19 cellular contexts compared by ENCODE assay signal in genomic region chr10:82943142-82943541, GRCh38.
"Had no signal": no experiment of that assay in that cellular context is flagged by ENCODE, and none has a peak within 500 bp of the region (broad histone marks: within the 10 kb centered on the region; RNA-seq: fewer than 3 reads in every experiment).

No MANE protein-coding gene starts in this region.

- H3K36me3 Mint-ChIP-seq: activated naive CD8-positive, alpha-beta T cell treated with anti-CD3 and anti-CD28 coated beads, Interleukin-2, amount 10 ng/mL, durations not matched to agents 7 days and 5 days; memory B cell; T-cell had no signal

- H3K36me3 ChIP-seq: gastrocnemius medialis, heart right ventricle, left lung, spleen, stomach, thoracic aorta, upper lobe of right lung had no signal

- H3K4me1 Mint-ChIP-seq: activated naive CD8-positive, alpha-beta T cell treated with anti-CD3 and anti-CD28 coated beads, Interleukin-2, amount 10 ng/mL, durations not matched to agents 7 days and 5 days; memory B cell; T-cell had no signal

- H3K4me1 ChIP-seq: gastrocnemius medialis, spleen, stomach, upper lobe of right lung had no signal

- ATAC-seq: activated CD4-positive, CD25-positive, alpha-beta regulatory T cell treated with anti-CD3 and anti-CD28 coated beads, Interleukin-2, amount 50 U/mL, for 24 hours; natural killer cell treated with Interleukin-12 subunit alpha and Interleukin-12 subunit beta and Interleukin-15 and Interleukin-18, amount 100 ng/mL, for 72 hours; T-cell had no signal

- H3K4me3 ChIP-seq: dorsolateral prefrontal cortex, gastrocnemius medialis, heart right ventricle, left lung, spleen, stomach, thoracic aorta, upper lobe of right lung had no signal

- H3K27ac Mint-ChIP-seq: activated naive CD8-positive, alpha-beta T cell treated with anti-CD3 and anti-CD28 coated beads, Interleukin-2, amount 10 ng/mL, durations not matched to agents 7 days and 5 days; endodermal cell; memory B cell; natural killer cell treated with Interleukin-12 subunit alpha and Interleukin-12 subunit beta and Interleukin-15 and Interleukin-18, amount 100 ng/mL, for 72 hours; T-cell had no signal

- H3K27me3 Mint-ChIP-seq: activated naive CD8-positive, alpha-beta T cell treated with anti-CD3 and anti-CD28 coated beads, Interleukin-2, amount 10 ng/mL, durations not matched to agents 7 days and 5 days; memory B cell; natural killer cell treated with Interleukin-12 subunit alpha and Interleukin-12 subunit beta and Interleukin-15 and Interleukin-18, amount 100 ng/mL, for 72 hours; T-cell had no signal

- H3K4me3 Mint-ChIP-seq: activated naive CD8-positive, alpha-beta T cell treated with anti-CD3 and anti-CD28 coated beads, Interleukin-2, amount 10 ng/mL, durations not matched to agents 7 days and 5 days; endodermal cell; memory B cell; natural killer cell treated with Interleukin-12 subunit alpha and Interleukin-12 subunit beta and Interleukin-15 and Interleukin-18, amount 100 ng/mL, for 72 hours; T-cell had no signal

- H3K9me3 ChIP-seq: left lung, thoracic aorta, upper lobe of right lung had no signal

- H3K27me3 ChIP-seq: dorsolateral prefrontal cortex, gastrocnemius medialis, heart right ventricle, left lung, spleen, stomach, upper lobe of right lung had no signal

- DNase-seq: activated CD4-positive, alpha-beta T cell treated with anti-CD3 and anti-CD28 coated beads, Interleukin-2, amount 50 U/mL, for 1 hour; activated CD8-positive, alpha-beta memory T cell treated with anti-CD3 and anti-CD28 coated beads for 24 hours; activated gamma-delta T cell treated with Interleukin-2 at 50 U/mL for 16 hours; activated naive CD8-positive, alpha-beta T cell treated with anti-CD3 and anti-CD28 coated beads, Interleukin-2, amount 10 ng/mL, durations not matched to agents 7 days and 5 days; dorsolateral prefrontal cortex; endodermal cell; heart right ventricle; nucleus accumbens; spleen; stomach; T-cell; T-helper 9 cell; upper lobe of right lung had no signal

- H3K27ac ChIP-seq: gastrocnemius medialis, left lung, stomach, upper lobe of right lung had no signal
